ENCODE assay signal across 23 cellular contexts in the genomic region with DNA sequence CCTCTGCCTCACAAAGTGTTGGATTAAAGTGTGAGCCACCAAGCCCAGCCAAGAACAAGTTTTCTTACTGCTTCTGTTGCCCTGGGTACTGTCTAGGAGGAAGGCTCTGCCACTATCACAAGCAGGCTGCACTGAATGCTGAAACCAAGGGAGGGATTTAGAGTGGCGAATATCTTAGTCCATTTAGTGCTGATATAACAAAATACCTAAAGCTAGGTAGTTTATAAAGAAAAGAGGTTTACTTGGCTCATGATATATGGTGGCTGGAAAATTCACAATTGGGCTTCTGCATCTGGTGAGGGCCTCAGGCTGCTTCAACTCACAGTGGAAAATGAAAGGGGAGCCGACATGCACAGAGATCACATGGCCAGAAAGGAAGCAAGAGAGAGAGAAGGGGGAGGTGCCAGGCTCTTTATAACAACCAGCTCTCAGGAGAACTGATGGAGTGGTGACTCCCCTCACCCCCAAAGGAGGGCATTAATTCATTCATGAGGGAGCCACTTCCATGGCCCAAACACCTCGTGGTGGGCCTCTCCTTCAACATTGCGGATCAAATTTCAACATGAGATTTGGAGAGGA.
DNase-seq lines count a peak whose midpoint lies in the region; ATAC-seq, FAIRE-seq and TF ChIP-seq lines count a peak whose summit lies in the region.
"Had no signal": no experiment of that assay in that cellular context is flagged by ENCODE, and none has a peak within 500 bp of the region (broad histone marks: within the 10 kb centered on the region; RNA-seq: fewer than 3 reads in every experiment).

No MANE protein-coding gene starts in this region.

- POLR2A ChIA-PET in HepG2 (lab: Yijun Ruan, JAX) (no interaction called here), WTC11 (lab: Charles Lee) (no interaction called here)

- no peak overlapping the region for H4K5ac ChIP-seq in mesendoderm (ENCODE audit: low read length)

- H3K27ac ChIP-seq in HepG2 (ENCODE audit: extremely low read length, insufficient read depth, low read length), result no peak overlapping the region
- H3K27ac ChIP-seq in right lobe of liver, result no peak overlapping the region
- no peak overlapping the region for H3K27ac ChIP-seq in mesendoderm (ENCODE audit: low read depth, low read length)

- TF ChIP-seq RAD21 in HepG2 (CRISPR knock-in tag; IDR thresholded peaks at IDR 0.05), result no peak

- H4K20me1 ChIP-seq in HepG2 (ENCODE audit: insufficient read depth, low read length), result no peaks in the 10 kb centered on the region

- H3K36me3 Mint-ChIP-seq in WTC11, result no peaks in the 10 kb centered on the region; the same call in 1 of the 2 replicates
- H3K36me3 Mint-ChIP-seq in effector memory CD8-positive, alpha-beta T cell (ENCODE audit: insufficient read depth), result no peaks in the 10 kb centered on the region
- H3K36me3 Mint-ChIP-seq: CD4-positive, CD25-positive, alpha-beta regulatory T cell; CD8-positive, alpha-beta memory T cell had no signal

- no peak for FAIRE-seq in HepG2 (lab: Jason Lieb, UNC)
- FAIRE-seq: GM12891, GM19239, H54, HTR-8/SVneo had no signal

- 13% methylated on average over 4 of the region's 4 CpGs for WGBS in HepG2 (ENCODE audit: low lambda C conversion rate)
- 64% methylated on average over 2 of the region's 4 CpGs for WGBS in right lobe of liver (ENCODE audit: insufficient coverage, low coverage, low lambda C conversion rate, missing lambda C conversion rate)
- no CpG with 5 or more reads among the region's 4 CpGs for WGBS in mesendoderm (ENCODE audit: extremely low coverage, insufficient coverage, low lambda C conversion rate)

- peak overlapping the region; percentile 53 for H3K56ac ChIP-seq in mesendoderm (ENCODE audit: low read length)

- no peak for TF ChIP-seq EP300 in HepG2 (IDR thresholded peaks at IDR 0.05; ENCODE audit: low read depth in 2 of 2, low read length in 2 of 2)
- TF ChIP-seq EP300 in HepG2 (CRISPR knock-in tag; IDR thresholded peaks at IDR 0.05; ENCODE audit: borderline replicate concordance), result no peak

- peaks cover 10% of the 10 kb centered on the region for H3K4me1 Mint-ChIP-seq in WTC11
- no peaks in the 10 kb centered on the region for H3K4me1 Mint-ChIP-seq in effector memory CD8-positive, alpha-beta T cell (ENCODE audit: low read depth in 2 of 2)
- H3K4me1 Mint-ChIP-seq: CD4-positive, CD25-positive, alpha-beta regulatory T cell; CD8-positive, alpha-beta memory T cell had no signal

- no peaks in the 10 kb centered on the region for H3K27me3 Mint-ChIP-seq in WTC11 (ENCODE audit: low read depth)
- H3K27me3 Mint-ChIP-seq in effector memory CD8-positive, alpha-beta T cell, result peaks cover 26 to 36% of the 10 kb centered on the region in 2 donors
- H3K27me3 Mint-ChIP-seq: CD4-positive, CD25-positive, alpha-beta regulatory T cell had no signal

- H3K79me2 ChIP-seq in HepG2 (ENCODE audit: insufficient read depth, low read length), result no peaks in the 10 kb centered on the region
- H3K79me2 ChIP-seq in mesendoderm (ENCODE audit: control insufficient read depth, insufficient read depth, low read length), result no peaks in the 10 kb centered on the region

- H2AFZ ChIP-seq in HepG2 (ENCODE audit: low read length), result no peak overlapping the region

- peak overlapping the region; percentile 70 for H3K18ac ChIP-seq in mesendoderm (ENCODE audit: low read length)

- H2BK120ac ChIP-seq in mesendoderm (ENCODE audit: low read depth, low read length), result peak overlapping the region; percentile 24

- H3K36me3 ChIP-seq in HepG2 (replicated peaks in 1 of 2; ENCODE audit: control insufficient read depth in 1 of 2, insufficient read depth in 2 of 2, low read length in 2 of 2) (no peaks in the 10 kb centered on the region), right lobe of liver (no peaks in the 10 kb centered on the region), mesendoderm (ENCODE audit: control insufficient read depth, insufficient read depth, low read length) (no peaks in the 10 kb centered on the region)
- H3K36me3 ChIP-seq: BE2C had no signal

- in situ Hi-C loops in HepG2 (cut with HindIII; ENCODE audit: extremely low pct_ligation_motif_present, low pct_unique_long_range_greater_than_20kb), result no loop called here

- H3K23ac ChIP-seq in mesendoderm (ENCODE audit: low read length), result no peak overlapping the region

- TF ChIP-seq CTCF in HepG2 (CRISPR knock-in tag; IDR thresholded peaks at IDR 0.05) (no peak), right lobe of liver (IDR thresholded peaks at IDR 0.05) (no peak), WTC11 (IDR thresholded peaks at IDR 0.05) (no peak)

- H3K4me3 Mint-ChIP-seq in WTC11, result no peak overlapping the region
- no peak overlapping the region for H3K4me3 Mint-ChIP-seq in effector memory CD8-positive, alpha-beta T cell
- H3K4me3 Mint-ChIP-seq: CD4-positive, CD25-positive, alpha-beta regulatory T cell; CD8-positive, alpha-beta memory T cell had no signal

- H3K9ac ChIP-seq in HepG2 (ENCODE audit: insufficient read depth, low read depth, low read length) (no peak overlapping the region), mesendoderm (ENCODE audit: low read length) (no peak overlapping the region)

- H3K9me3 ChIP-seq in HepG2 (ENCODE audit: low read length) (peaks cover 7% of the 10 kb centered on the region; the same call in 1 of the 2 replicates), right lobe of liver (no peaks in the 10 kb centered on the region)
- H3K9me3 ChIP-seq: BE2C had no signal

- no peaks in the 10 kb centered on the region for H3K79me1 ChIP-seq in mesendoderm (ENCODE audit: low read length)

- no peak overlapping the region for H2AK5ac ChIP-seq in mesendoderm (ENCODE audit: low read length)

- H3K4me3 ChIP-seq in HepG2 (replicated peaks in 1 of 3; ENCODE audit: insufficient read depth in 1 of 3, low read depth in 2 of 3, low read length in 3 of 3), result no peak overlapping the region
- no peak overlapping the region for H3K4me3 ChIP-seq in right lobe of liver
- H3K4me3 ChIP-seq in mesendoderm (ENCODE audit: low read length), result no peak overlapping the region

- no peak overlapping the region for H3K4ac ChIP-seq in mesendoderm (ENCODE audit: low read depth, low read length)

- H2BK15ac ChIP-seq in mesendoderm (replicated peaks; ENCODE audit: low read depth), result peak overlapping the region; percentile 25

- TF ChIP-seq POLR2A in HepG2 (IDR thresholded peaks at IDR 0.05; ENCODE audit: insufficient read depth in 1 of 2, low read depth in 2 of 2, low read length in 2 of 2) (no peak), right lobe of liver (IDR thresholded peaks at IDR 0.05) (no peak)

- peaks cover 26% of the 10 kb centered on the region for H3K9me3 Mint-ChIP-seq in WTC11
- peaks cover 0 to 4% of the 10 kb centered on the region in 2 donors for H3K9me3 Mint-ChIP-seq in effector memory CD8-positive, alpha-beta T cell

- DNase-seq in HepG2 (ENCODE audit: low spot score), result no peak
- DNase-seq in right lobe of liver, result no peak
- no peak for DNase-seq in WTC11 (ENCODE audit: low spot score)
- DNase-seq in mesendoderm, result peak; percentile 7
- no peak for DNase-seq in effector memory CD8-positive, alpha-beta T cell
- no peak for DNase-seq in A172 (ENCODE audit: low spot score)
- no peak for DNase-seq in NCI-H2196 (lab: John Stamatoyannopoulos, UW; ENCODE audit: unreplicated experiment)
- DNase-seq: 8988T; ACHN; BE2C; C1 segment of cervical spinal cord; CD4-positive, CD25-positive, alpha-beta regulatory T cell; CD8-positive, alpha-beta memory T cell; COR-L47; DMS 273 treated with DMSO at 0.1 percent for 48 hours; DMS53; DND-41; EL; HCEC 1CT had no signal

- CTCF ChIA-PET in HepG2 (lab: Yijun Ruan, JAX; ENCODE audit: low intra/inter-chr PET ratio, low total read pairs), result no interaction called here
- CTCF ChIA-PET in WTC11 (lab: Charles Lee), result no interaction called here

- intact Hi-C loops in HepG2 (cut with micrococcal nuclease; ENCODE audit: unreplicated experiment), result no loop called here
- intact Hi-C loops in right lobe of liver (cut with DNase I), result no loop called here

- peak overlapping the region; percentile 56 for H2BK5ac ChIP-seq in mesendoderm (ENCODE audit: low read length)

- H3K4me2 ChIP-seq in HepG2 (ENCODE audit: low read depth, low read length), result peak overlapping the region; percentile 27; the same call in 1 of the 2 replicates
- no peak overlapping the region for H3K4me2 ChIP-seq in mesendoderm (ENCODE audit: low read length)

- H3K27ac Mint-ChIP-seq in WTC11, result no peak overlapping the region
- H3K27ac Mint-ChIP-seq in effector memory CD8-positive, alpha-beta T cell, result no peak overlapping the region
- H3K27ac Mint-ChIP-seq: CD8-positive, alpha-beta memory T cell had no signal

- no TSS peak for BruUV-seq in HepG2 (replicated peaks; lab: Mats Ljungman, UMichigan)

- ATAC-seq in HepG2 (peak; percentile 37; the same call in 1 of the 3 replicates), right lobe of liver (no peak), WTC11 (peak; percentile 62)
- ATAC-seq in effector memory CD8-positive, alpha-beta T cell (replicated peaks), result no peak

- peaks cover 0 to 3% of the 10 kb centered on the region in 2 experiments; a peak in 1 of 5 replicates for H3K27me3 ChIP-seq in HepG2 (ENCODE audit: control insufficient read depth in 1 of 2, insufficient read depth in 2 of 2, low read length in 2 of 2)
- H3K27me3 ChIP-seq in right lobe of liver, result no peaks in the 10 kb centered on the region
- no peaks in the 10 kb centered on the region for H3K27me3 ChIP-seq in mesendoderm (ENCODE audit: insufficient read depth, low read length, poor library complexity)
- H3K27me3 ChIP-seq: BE2C had no signal

- no peak overlapping the region for H4K8ac ChIP-seq in mesendoderm (ENCODE audit: low read depth, low read length)

- H3K4me1 ChIP-seq in HepG2 (ENCODE audit: insufficient read depth, low read length), result peaks cover 26% of the 10 kb centered on the region
- no peaks in the 10 kb centered on the region for H3K4me1 ChIP-seq in right lobe of liver
- peaks cover 12% of the 10 kb centered on the region for H3K4me1 ChIP-seq in mesendoderm (ENCODE audit: control insufficient read depth, low read depth, low read length)
- H3K4me1 ChIP-seq: BE2C had no signal

TF ChIP-seq in WTC11, 78 proteins besides CTCF, POLR2A, EP300 and RAD21:
- 0 out of 2 replicates have a peak, but pooled peaks have one; percentile 46 for TF ChIP-seq USF2 (CRISPR knock-in tag; IDR thresholded peaks at IDR 0.05)
- TF ChIP-seq CBFB (CRISPR knock-in tag; IDR thresholded peaks at IDR 0.05; ENCODE audit: low read depth), result no peak
- TF ChIP-seq ZMAT4 (CRISPR knock-in tag; IDR thresholded peaks at IDR 0.05), result no peak

Comparison
In these comparisons a context has a peak if more than half of its experiments do, and no peak if none do; other contexts are left out.
1. ATAC-seq: peak in HepG2 (single experiment) and WTC11 (single experiment); none in right lobe of liver (0 of 4) and effector memory CD8-positive, alpha-beta T cell (single experiment).
2. Of the 50 proteins assayed by ChIP-seq in both HepG2 and WTC11: peak only in HepG2: ZNF281; only in WTC11: USF2; in both: none; in neither: 48.